ENCODE assay signal across 8 cellular contexts in genomic region chr12:53251477-53252348, GRCh38. TPM values are rescaled to one million over a fixed set of nuclear protein-coding genes. Genes with fewer than 3 reads are reported as not detected.
DNase-seq lines count a peak whose midpoint lies in the region; ATAC-seq and TF ChIP-seq lines count a peak whose summit lies in the region.

No MANE protein-coding gene starts in this region.

- POLR2A ChIA-PET in HEK293T (lab: Yijun Ruan, JAX), result interaction anchor here (0.6 to 2.3 kb wide), 13 partner anchors 10 to 71 kb away, joined by 3 to 20 read pairs (median 5); partner anchors contain the start of genes CSAD, ESPL1, PFDN5 and ZNF740

- ATAC-seq in GM19328 (IDR thresholded peaks at IDR 0.05; ENCODE audit: unreplicated experiment), result no peak

- TF ChIP-seq CTCF in GM12864 (IDR thresholded peaks at IDR 0.05; ENCODE audit: low read depth, low read length, missing control alignments), result peak; percentile 47

- H3K4me3 ChIP-seq in GM12864 (ENCODE audit: low read depth, low read length), result peak overlapping the region; percentile 78

- DNase-seq in GM12864 (ENCODE audit: low read depth), result no peak
- DNase-seq in HEK293T (ENCODE audit: extremely low spot score), result peak; percentile 91
- peak; percentile 40 for DNase-seq in NCI-H1092 (lab: John Stamatoyannopoulos, UW)
- DNase-seq in T-helper 1 cell, result peak; percentile 53 to 76 (median 59)
- DNase-seq in anterior cingulate cortex (lab: John Stamatoyannopoulos, UW), result peak; percentile 8 to 93 (median 78)
- peak; percentile 90 for DNase-seq in hepatic stellate cell (ENCODE audit: low spot score)
- peak; percentile 77 for DNase-seq in renal cortical epithelial cell (ENCODE audit: low read depth)

- CTCF ChIA-PET in HEK293T (lab: Yijun Ruan, JAX), result interaction anchor here (0.6 to 1.4 kb wide), 4 partner anchors 16 to 172 kb away, joined by 3 to 20 read pairs (median 4); partner anchors contain the start of gene AMHR2

TF ChIP-seq in HEK293T, 16 proteins besides CTCF, POLR2A, EP300 and RAD21:
- TF ChIP-seq FOXM1 (IDR thresholded peaks at IDR 0.05; ENCODE audit: borderline replicate concordance), result no peak
- TF ChIP-seq ELF4 (IDR thresholded peaks at IDR 0.05), result peak; percentile 71
- TF ChIP-seq SUZ12 (IDR thresholded peaks at IDR 0.05), result no peak

RNA-seq across cellular contexts. Expression of gene ESPL1, which starts 16.4 kb away (rescaled TPM):
- 0.70 and 2.4 TPM in 2 replicates for total RNA-seq in renal cortical epithelial cell

RNA-seq across cellular contexts. Expression of gene RARG, which starts 19.7 kb away (rescaled TPM):
- total RNA-seq in renal cortical epithelial cell, result 5.2 and 14.6 TPM in 2 replicates

RNA-seq across cellular contexts. Expression of gene PFDN5, which starts 43.6 kb away (rescaled TPM):
- 323 and 327 TPM in 2 replicates for total RNA-seq in renal cortical epithelial cell

RNA-seq across cellular contexts. Expression of gene ITGB7, which starts 44.7 kb away (rescaled TPM):
- total RNA-seq in renal cortical epithelial cell, result 2.8 and 3.1 TPM in 2 replicates

RNA-seq across cellular contexts. Expression of gene MYG1, which starts 47.8 kb away (rescaled TPM):
- total RNA-seq in renal cortical epithelial cell, result 28.4 and 42.9 TPM in 2 replicates
